In the genomic region with DNA sequence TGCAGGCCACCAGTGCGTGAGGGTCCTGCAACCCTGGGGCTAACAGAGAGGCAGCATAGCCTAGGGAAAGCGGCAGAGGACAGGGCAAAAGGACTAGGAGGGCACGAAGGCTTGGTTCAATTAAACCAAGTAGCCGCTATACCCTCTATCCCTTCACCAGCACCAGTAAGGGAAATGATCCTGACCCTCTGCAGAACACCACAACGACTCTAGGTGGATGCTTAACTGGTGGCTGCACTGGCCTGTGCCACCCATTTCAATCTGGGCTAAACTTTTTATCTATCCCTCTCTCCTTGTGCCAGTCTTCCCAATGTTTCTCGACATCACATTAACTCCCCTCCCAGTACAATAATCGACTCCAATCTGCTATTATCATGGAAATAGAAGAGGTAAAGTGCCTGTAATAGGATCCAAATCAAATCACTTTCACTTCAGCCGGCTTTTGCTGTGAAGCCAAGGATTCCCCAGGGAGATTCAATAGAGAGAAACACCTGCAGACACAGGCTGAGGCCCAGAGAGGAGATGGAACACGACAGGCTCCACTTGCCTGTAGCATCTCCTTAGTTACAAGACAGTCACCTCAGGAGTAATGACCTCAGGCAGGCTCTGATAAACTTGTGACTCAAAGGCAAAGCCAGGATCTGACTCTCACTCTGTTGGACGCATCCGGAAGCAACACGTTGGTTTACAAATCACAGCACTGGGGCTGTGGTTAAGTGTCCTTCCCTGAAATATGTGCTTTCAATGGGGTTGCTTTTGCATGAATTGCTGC, we compare ENCODE assay signal across 1 cellular context.
TF ChIP-seq lines count a peak whose summit lies in the region.

No MANE protein-coding gene starts in this region.

TF ChIP-seq in GM12878, 131 proteins besides CTCF, POLR2A, EP300 and RAD21 (continued from another document):
- TF ChIP-seq, protein P1, sequence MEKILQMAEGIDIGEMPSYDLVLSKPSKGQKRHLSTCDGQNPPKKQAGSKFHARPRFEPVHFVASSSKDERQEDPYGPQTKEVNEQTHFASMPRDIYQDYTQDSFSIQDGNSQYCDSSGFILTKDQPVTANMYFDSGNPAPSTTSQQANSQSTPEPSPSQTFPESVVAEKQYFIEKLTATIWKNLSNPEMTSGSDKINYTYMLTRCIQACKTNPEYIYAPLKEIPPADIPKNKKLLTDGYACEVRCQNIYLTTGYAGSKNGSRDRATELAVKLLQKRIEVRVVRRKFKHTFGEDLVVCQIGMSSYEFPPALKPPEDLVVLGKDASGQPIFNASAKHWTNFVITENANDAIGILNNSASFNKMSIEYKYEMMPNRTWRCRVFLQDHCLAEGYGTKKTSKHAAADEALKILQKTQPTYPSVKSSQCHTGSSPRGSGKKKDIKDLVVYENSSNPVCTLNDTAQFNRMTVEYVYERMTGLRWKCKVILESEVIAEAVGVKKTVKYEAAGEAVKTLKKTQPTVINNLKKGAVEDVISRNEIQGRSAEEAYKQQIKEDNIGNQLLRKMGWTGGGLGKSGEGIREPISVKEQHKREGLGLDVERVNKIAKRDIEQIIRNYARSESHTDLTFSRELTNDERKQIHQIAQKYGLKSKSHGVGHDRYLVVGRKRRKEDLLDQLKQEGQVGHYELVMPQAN (conservative IDR thresholded peaks at IDR 0.05), result no peak
- TF ChIP-seq BCL11A (IDR thresholded peaks at IDR 0.05; ENCODE audit: low read depth, low read length) (no peak), MYC (IDR thresholded peaks at IDR 0.05; ENCODE audit: insufficient read depth, insufficient read length, insufficient replicate concordance, low read length, severe bottlenecking) (no peak), CHD1 (IDR thresholded peaks at IDR 0.05; ENCODE audit: low read depth, low read length) (no peak), CHD4 (IDR thresholded peaks at IDR 0.05) (no peak), DPF2 (IDR thresholded peaks at IDR 0.05) (no peak)
TF ChIP-seq in GM12878: peak in this region for 3.
